ENCODE assay signal across 12 cellular contexts in genomic region chr11:128784059-128784804, GRCh38.
DNase-seq lines count a peak whose midpoint lies in the region; ATAC-seq lines count a peak whose summit lies in the region.
"Had no signal": no experiment of that assay in that cellular context is flagged by ENCODE, and none has a peak within 500 bp of the region (broad histone marks: within the 10 kb centered on the region; RNA-seq: fewer than 3 reads in every experiment).

No MANE protein-coding gene starts in this region.

- no peaks in the 10 kb centered on the region for H3K27me3 Mint-ChIP-seq in activated T-helper 17 cell treated with anti-CD3 and anti-CD28 coated beads, Interleukin-2, amount 50 U/mL, for 72 hours
- no peaks in the 10 kb centered on the region for H3K27me3 Mint-ChIP-seq in naive thymus-derived CD8-positive, alpha-beta T cell

- H3K9me3 Mint-ChIP-seq in activated T-helper 17 cell treated with anti-CD3 and anti-CD28 coated beads, Interleukin-2, amount 50 U/mL, for 72 hours = no peaks in the 10 kb centered on the region
- H3K9me3 Mint-ChIP-seq in naive thymus-derived CD8-positive, alpha-beta T cell = no peaks in the 10 kb centered on the region
- H3K9me3 Mint-ChIP-seq: activated naive CD4-positive, alpha-beta T cell treated with anti-CD3 and anti-CD28 coated beads for 36 hours had no signal

- H3K36me3 Mint-ChIP-seq in activated T-helper 17 cell treated with anti-CD3 and anti-CD28 coated beads, Interleukin-2, amount 50 U/mL, for 72 hours (ENCODE audit: low read depth) = peaks cover 91% of the 10 kb centered on the region
- peaks cover 10 to 90% (median 36%) of the 10 kb centered on the region in 3 donors for H3K36me3 Mint-ChIP-seq in naive thymus-derived CD8-positive, alpha-beta T cell

- peak; percentile 69 for DNase-seq in ELF-1 (ENCODE audit: low read depth, low spot score)
- peak; percentile 42 for DNase-seq in NCI-H128 (lab: John Stamatoyannopoulos, UW; ENCODE audit: unreplicated experiment)
- DNase-seq in naive thymus-derived CD8-positive, alpha-beta T cell = no peak
- no peak for DNase-seq in DMS53 treated with DMSO at 0.1 percent for 48 hours (lab: John Stamatoyannopoulos, UW; ENCODE audit: unreplicated experiment)
- DNase-seq in EL = no peak
- DNase-seq in SKM-1 (lab: John Stamatoyannopoulos, UW; ENCODE audit: unreplicated experiment) = no peak
- DNase-seq: left lung; NCI-H82; Right ventricle myocardium superior; stimulated activated CD4-positive, alpha-beta T cell treated with anti-CD3 and anti-CD28 coated beads, Interleukin-2, amount 100 ng/mL, for 24 hours had no signal

- ATAC-seq in activated T-helper 17 cell treated with anti-CD3 and anti-CD28 coated beads, Interleukin-2, amount 50 U/mL, for 72 hours (replicated peaks) = no peak
- ATAC-seq in naive thymus-derived CD8-positive, alpha-beta T cell = no peak
- ATAC-seq: left lung had no signal

- peak overlapping the region; percentile 45 for H3K4me3 Mint-ChIP-seq in activated T-helper 17 cell treated with anti-CD3 and anti-CD28 coated beads, Interleukin-2, amount 50 U/mL, for 72 hours
- peak overlapping the region in 3 of 10 donors; percentile 1 to 29 (median 24) for H3K4me3 Mint-ChIP-seq in naive thymus-derived CD8-positive, alpha-beta T cell
- H3K4me3 Mint-ChIP-seq: activated naive CD4-positive, alpha-beta T cell treated with anti-CD3 and anti-CD28 coated beads for 36 hours had no signal

- POLR2A ChIA-PET in naive thymus-derived CD8-positive, alpha-beta T cell (lab: Charles Lee) = interaction anchor here (0.7 kb wide), 1 partner anchor 30 kb away, joined by 3 read pairs; no protein-coding TSS in a partner anchor

- H3K4me1 Mint-ChIP-seq in activated T-helper 17 cell treated with anti-CD3 and anti-CD28 coated beads, Interleukin-2, amount 50 U/mL, for 72 hours = peaks cover 36% of the 10 kb centered on the region
- H3K4me1 Mint-ChIP-seq in naive thymus-derived CD8-positive, alpha-beta T cell = peaks cover 37 to 58% (median 43%) of the 10 kb centered on the region in 4 donors

- H3K27ac Mint-ChIP-seq in activated T-helper 17 cell treated with anti-CD3 and anti-CD28 coated beads, Interleukin-2, amount 50 U/mL, for 72 hours = peak overlapping the region; percentile 84
- H3K27ac Mint-ChIP-seq in naive thymus-derived CD8-positive, alpha-beta T cell = peak overlapping the region; percentile 9 to 89 (median 77)
- H3K27ac Mint-ChIP-seq: activated naive CD4-positive, alpha-beta T cell treated with anti-CD3 and anti-CD28 coated beads for 36 hours had no signal

Comparison
In these comparisons a context has a peak if more than half of its experiments do, and no peak if none do; other contexts are left out.
1. DNase-seq: peak in ELF-1 (single experiment) and NCI-H128 (single experiment); none in naive thymus-derived CD8-positive, alpha-beta T cell (0 of 10), DMS53 treated with DMSO at 0.1 percent for 48 hours (single experiment), EL (single experiment) and SKM-1 (single experiment).